In the genomic region with DNA sequence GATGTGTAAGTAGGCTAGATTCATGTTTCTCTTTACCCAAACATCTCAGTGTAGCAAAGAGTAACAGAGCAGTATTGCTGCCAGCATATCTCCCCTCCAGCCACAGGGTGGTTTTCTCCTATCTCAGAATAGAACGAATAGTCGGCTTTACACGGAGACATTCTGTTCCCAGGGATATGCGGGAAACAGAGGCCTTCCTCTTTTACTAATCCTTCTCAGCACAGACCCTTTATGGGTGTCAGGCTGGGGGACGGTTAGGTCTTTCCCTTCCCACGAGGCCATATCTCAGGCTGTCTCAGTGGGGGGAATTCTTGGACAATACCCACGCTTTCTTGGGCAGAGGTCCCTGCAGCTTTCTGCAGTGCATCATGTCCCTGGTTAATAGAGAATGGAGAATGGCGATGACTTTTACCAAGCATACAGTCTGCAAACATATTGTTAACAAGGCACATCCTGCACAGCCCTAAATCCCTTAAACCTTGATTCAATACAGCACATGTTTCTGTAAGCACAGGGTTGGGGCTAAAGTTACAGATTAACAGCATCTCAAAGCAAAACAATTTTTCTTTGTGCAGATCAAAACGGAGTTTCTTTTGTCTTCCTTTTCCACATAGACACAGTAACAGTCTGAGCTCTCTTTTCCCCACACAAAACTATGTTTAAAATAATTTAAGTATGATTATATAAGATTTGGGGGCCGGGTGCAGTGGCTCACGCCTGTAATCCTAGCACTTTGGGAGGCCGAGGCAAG, we compare ENCODE assay signal across 8 cellular contexts. TPM values are rescaled to one million over a fixed set of nuclear protein-coding genes. Genes with fewer than 3 reads are reported as not detected.
DNase-seq lines count a peak whose midpoint lies in the region; ATAC-seq and TF ChIP-seq lines count a peak whose summit lies in the region.
"Not testable (repeated sequence)": the region's sequence is repeated elsewhere in the genome, so short reads cannot be mapped to it uniquely, and the experiment has no call there.

No MANE protein-coding gene starts in this region.

- not testable (repeated sequence) for H3K36me3 ChIP-seq in adipocyte (ENCODE audit: control insufficient read depth, insufficient read depth, low read length, severe bottlenecking); ectodermal cell (ENCODE audit: control insufficient read depth, insufficient read depth, low read length); rectal smooth muscle tissue (ENCODE audit: control insufficient read depth, insufficient read depth, low read length); transverse colon
- H3K36me3 ChIP-seq in heart left ventricle, result peaks cover 0 to 22% (median 7%) of the 10 kb centered on the region in 9 donors

- CTCF ChIA-PET in Calu3 (lab: Charles Lee), result not testable (repeated sequence)

- H3K27ac ChIP-seq in ectodermal cell (ENCODE audit: insufficient read depth, low read depth, low read length, poor library complexity, severe bottlenecking), result peak overlapping the region; percentile 16
- H3K27ac ChIP-seq in heart left ventricle, result peak overlapping the region in 10 of 12 donors; percentile 27 to 75 (median 54)
- peak overlapping the region; percentile 52 for H3K27ac ChIP-seq in rectal smooth muscle tissue (ENCODE audit: low read depth, low read length)
- H3K27ac ChIP-seq in transverse colon, result peak overlapping the region; percentile 33 to 98 (median 84)

- not testable (repeated sequence) for TF ChIP-seq EP300 in transverse colon (IDR thresholded peaks at IDR 0.05; ENCODE audit: low read depth)

- H3K4me1 Mint-ChIP-seq in Calu3 (ENCODE audit: low read depth, unreplicated experiment), result peaks cover 12% of the 10 kb centered on the region

- H3K27me3 ChIP-seq in adipocyte (replicated peaks; ENCODE audit: control insufficient read depth, insufficient read depth, low read length); ectodermal cell (ENCODE audit: control insufficient read depth, insufficient read depth, low read length, poor library complexity, severe bottlenecking); heart left ventricle; rectal smooth muscle tissue (ENCODE audit: control insufficient read depth, insufficient read depth, low read length); transverse colon: not testable (repeated sequence)

- H3K27me3 Mint-ChIP-seq in Calu3 (ENCODE audit: unreplicated experiment), result not testable (repeated sequence)

- BruUV-seq in Calu3 (replicated peaks; lab: Mats Ljungman, UMichigan), result not testable (repeated sequence)

- not testable (repeated sequence) for ATAC-seq in heart left ventricle

- H3K4me3 ChIP-seq in adipocyte (ENCODE audit: low read length); ectodermal cell (ENCODE audit: insufficient read depth, low read depth, low read length); rectal smooth muscle tissue (ENCODE audit: low read length): not testable (repeated sequence)
- H3K4me3 ChIP-seq in heart left ventricle (peak overlapping the region in 5 of 12 donors; percentile 7 to 20 (median 9)), transverse colon (peak overlapping the region in 1 of 4 donors; percentile 5)

- not testable (repeated sequence) for H3K4me1 ChIP-seq in adipocyte (ENCODE audit: control insufficient read depth, insufficient read depth, low read length); ectodermal cell (ENCODE audit: control insufficient read depth, insufficient read depth, low read length); rectal smooth muscle tissue (ENCODE audit: control insufficient read depth, insufficient read depth, low read length)
- H3K4me1 ChIP-seq in heart left ventricle (peaks cover 0 to 39% (median 18%) of the 10 kb centered on the region in 12 donors), transverse colon (peaks cover 6 to 49% (median 29%) of the 10 kb centered on the region in 4 donors)

- H3K9ac ChIP-seq in adipocyte (ENCODE audit: low read length), result peak overlapping the region; percentile 49
- H3K9ac ChIP-seq in rectal smooth muscle tissue (ENCODE audit: low read length), result not testable (repeated sequence)

- in situ Hi-C loops in transverse colon (cut with MboI; ENCODE audit: low pct_ligation_motif_present in 1 of 4, low pct_unique_long_range_greater_than_20kb in 1 of 4, low sequenced_read_pairs in 3 of 4), result loop anchor here in 2 of 4 donors (25.0 kb wide), 1 partner anchor 742 kb away; a partner anchor contains a TSS

- TF ChIP-seq POLR2A in heart left ventricle (IDR thresholded peaks at IDR 0.05); transverse colon (IDR thresholded peaks at IDR 0.05): not testable (repeated sequence)

- WGBS in ectodermal cell, 2 experiments, result 58 to 60% methylated on average over 12 of the region's 12 CpGs
- WGBS in heart left ventricle, 4 donors, result 45 to 51% (median 49%) methylated on average over 12 of the region's 12 CpGs
- 43 to 51% methylated on average over 4 to 12 of the region's 12 CpGs for WGBS in transverse colon (ENCODE audit: low coverage in 1 of 2), 2 donors

- intact Hi-C loops in Calu3 (cut with micrococcal nuclease; ENCODE audit: unreplicated experiment); heart left ventricle (cut with DNase I); transverse colon (cut with DNase I; ENCODE audit: low total_unique reads): not testable (repeated sequence)

- H3K9me3 Mint-ChIP-seq in Calu3 (ENCODE audit: low read depth, unreplicated experiment), result not testable (repeated sequence)

- not testable (repeated sequence) for H3K9me3 ChIP-seq in adipocyte (ENCODE audit: control insufficient read depth, low read length); ectodermal cell (ENCODE audit: control insufficient read depth, low read length); heart left ventricle; transverse colon

- not testable (repeated sequence) for TF ChIP-seq CTCF in Calu3 (IDR thresholded peaks at IDR 0.05; ENCODE audit: unreplicated experiment); heart left ventricle (IDR thresholded peaks at IDR 0.05); transverse colon (IDR thresholded peaks at IDR 0.05)

- not testable (repeated sequence) for DNase-seq in Calu3; adipocyte (ENCODE audit: low read depth); heart left ventricle; transverse colon
- peak; percentile 70 for DNase-seq in NCI-H82 (lab: John Stamatoyannopoulos, UW)
- DNase-seq in medulla oblongata (ENCODE audit: extremely low spot score), result peak; percentile 22

- H3K36me3 Mint-ChIP-seq in Calu3 (ENCODE audit: insufficient read depth, unreplicated experiment), result peaks cover 28% of the 10 kb centered on the region

- not testable (repeated sequence) for H3K27ac Mint-ChIP-seq in Calu3 (ENCODE audit: unreplicated experiment)

- H3K4me3 Mint-ChIP-seq in Calu3 (ENCODE audit: low read depth, unreplicated experiment), result peak overlapping the region; percentile 64

RNA-seq across cellular contexts. Expression of a gene that starts 3.7 kb away (rescaled TPM):
- total RNA-seq in Calu3 (2022) (14.7 and 17.1 TPM in 2 replicates), heart left ventricle (10 to 100 TPM; 23.7 to 46.2 (median 28.6) TPM), transverse colon (100 to 1,000 TPM in 2 of 4 donors, 10 to 100 TPM in 2; 33.3 to 160 (median 105) TPM)
- polyA plus RNA-seq in ectodermal cell (2013, experiment 1 of 4), result 32.8 TPM
- 36.0 TPM for polyA plus RNA-seq in ectodermal cell (2013, experiment 2 of 4)
- 32.1 TPM for polyA plus RNA-seq in ectodermal cell (2013, experiment 3 of 4)
- polyA plus RNA-seq in ectodermal cell (2013, experiment 4 of 4), result 35.6 TPM
- polyA plus RNA-seq in heart left ventricle, result 10 to 100 TPM; 17.2 to 22.6 TPM

RNA-seq across cellular contexts. Expression of a gene that starts 3.9 kb away (rescaled TPM):
- total RNA-seq in Calu3 (2022), result 98.9 and 107 TPM in 2 replicates
- 204 TPM for polyA plus RNA-seq in ectodermal cell (2013, experiment 1 of 4)
- 162 TPM for polyA plus RNA-seq in ectodermal cell (2013, experiment 2 of 4)
- 212 TPM for polyA plus RNA-seq in ectodermal cell (2013, experiment 3 of 4)
- 202 TPM for polyA plus RNA-seq in ectodermal cell (2013, experiment 4 of 4)
- 10 to 100 TPM; 17.0 to 52.5 (median 36.7) TPM for total RNA-seq in heart left ventricle
- polyA plus RNA-seq in heart left ventricle, result 10 to 100 TPM; 46.3 to 57.6 TPM
- total RNA-seq in transverse colon, result 100 to 1,000 TPM; 105 to 444 (median 166) TPM

RNA-seq across cellular contexts. Expression of a gene that starts 38.9 kb away (rescaled TPM):
- total RNA-seq in Calu3 (2022), result 24.6 and 27.5 TPM in 2 replicates
- polyA plus RNA-seq in ectodermal cell (2013, experiment 1 of 4), result 38.8 TPM
- 42.2 TPM for polyA plus RNA-seq in ectodermal cell (2013, experiment 2 of 4)
- 38.6 TPM for polyA plus RNA-seq in ectodermal cell (2013, experiment 3 of 4)
- polyA plus RNA-seq in ectodermal cell (2013, experiment 4 of 4), result 41.5 TPM
- total RNA-seq in heart left ventricle, result 10 to 100 TPM; 14.6 to 28.6 (median 16.1) TPM
- polyA plus RNA-seq in heart left ventricle, result 10 to 100 TPM in 1 of 2 donors, 1 to 10 TPM in 1; 9.2 to 18.1 TPM
- total RNA-seq in transverse colon, result 10 to 100 TPM; 17.1 to 29.1 (median 25.1) TPM

Comparison
In these comparisons a context has a peak if more than half of its experiments do, and no peak if none do; other contexts are left out.
1. H3K27ac ChIP-seq: peak in every context shown above with its lines; median percentile 84 in transverse colon; 54 in heart left ventricle; 52 in rectal smooth muscle tissue; 16 in ectodermal cell.